8 cellular contexts compared by ENCODE assay signal in the genomic region with DNA sequence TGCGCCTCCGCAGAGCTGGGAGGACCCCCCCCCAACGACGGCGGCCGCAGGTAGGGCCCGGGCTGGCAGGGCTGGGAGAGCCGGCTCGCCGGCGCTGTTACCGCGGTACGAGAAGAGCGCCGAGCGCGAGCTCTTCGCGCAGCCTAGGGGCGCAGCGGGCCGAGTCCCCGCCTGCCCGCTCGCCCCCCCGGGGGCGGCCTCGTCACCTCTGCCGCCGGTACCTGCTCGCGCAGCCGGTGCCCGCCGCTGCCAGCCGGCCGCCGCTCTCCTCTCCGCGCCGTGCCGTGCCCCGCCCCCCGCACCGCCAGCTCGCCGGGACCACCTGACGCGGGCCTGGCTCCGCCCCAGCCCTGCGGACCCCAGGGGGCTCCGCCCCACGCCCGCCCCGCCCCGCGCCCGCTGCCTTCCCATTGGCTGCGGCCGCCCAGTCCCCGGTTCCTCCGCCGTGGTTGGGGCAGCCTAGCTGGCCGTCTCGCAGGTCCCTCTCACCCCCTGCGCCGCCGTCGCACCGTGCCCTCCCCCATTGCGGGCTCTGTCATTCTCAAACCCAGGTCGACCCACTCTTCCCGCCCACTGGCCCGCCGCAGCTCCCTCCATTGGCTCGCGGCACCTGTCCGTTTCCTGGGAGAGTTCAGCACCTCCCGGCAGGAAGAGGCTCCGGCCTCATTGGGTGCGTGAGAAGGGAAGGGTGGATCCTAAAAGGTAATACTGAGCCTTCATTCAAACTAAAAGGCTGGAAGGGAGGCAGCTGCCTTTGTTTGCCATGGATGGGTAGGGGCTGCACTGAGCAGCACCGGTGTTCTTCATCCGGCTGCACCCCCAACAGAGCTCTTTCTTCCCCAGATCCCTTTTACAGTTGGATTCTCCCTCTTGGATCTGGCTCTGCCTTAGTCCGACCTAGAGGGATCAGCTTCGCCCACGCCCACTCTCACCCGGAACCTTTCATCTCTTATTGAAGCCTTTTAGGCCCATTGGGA. TPM values are rescaled to one million over a fixed set of nuclear protein-coding genes. Genes with fewer than 3 reads are reported as not detected.
DNase-seq lines count a peak whose midpoint lies in the region; ATAC-seq and TF ChIP-seq lines count a peak whose summit lies in the region.

A gene (minus strand): TSS at position 276 of the 977 bp plus-strand sequence. CDS start 342 bp downstream, outside the sequence.

- peak within 1 kb of the TSS; percentile 77 for H3K4me2 ChIP-seq in mesendoderm (ENCODE audit: low read length)

- H3K4me1 ChIP-seq in mesendoderm (ENCODE audit: control insufficient read depth, low read depth, low read length), result no peaks in the 10 kb centered on the region

- no peaks in the 10 kb centered on the region for H3K27me3 ChIP-seq in mesendoderm (ENCODE audit: insufficient read depth, low read length, poor library complexity)

- H3K79me1 ChIP-seq in mesendoderm (ENCODE audit: low read length), result peaks cover 16% of the 10 kb centered on the region

- H3K4ac ChIP-seq in mesendoderm (ENCODE audit: low read depth, low read length), result peak within 1 kb of the TSS; percentile 44

- CTCF ChIA-PET in activated CD4-positive, alpha-beta memory T cell treated with anti-CD3 and anti-CD28 coated beads, Interleukin-2, amount 10 ng/mL, durations not matched to agents 7 days and 5 days (lab: Charles Lee), result interaction anchor here (0.6 to 2.9 kb wide), 11 partner anchors 9 to 781 kb away, joined by 3 to 27 read pairs (median 4); a partner anchor contains a TSS

- H3K9me3 Mint-ChIP-seq in CD14-positive monocyte, result peaks cover 0 to 19% (median 2%) of the 10 kb centered on the region in 7 donors
- no peaks in the 10 kb centered on the region for H3K9me3 Mint-ChIP-seq in activated CD4-positive, alpha-beta memory T cell treated with anti-CD3 and anti-CD28 coated beads, Interleukin-2, amount 10 ng/mL, durations not matched to agents 7 days and 5 days

- peak within 1 kb of the TSS; percentile 84 for H3K9ac ChIP-seq in mesendoderm (ENCODE audit: low read length)

- peak; percentile 89 for ATAC-seq in GM19395 (IDR thresholded peaks at IDR 0.05; ENCODE audit: unreplicated experiment)
- ATAC-seq in HG03558 (IDR thresholded peaks at IDR 0.05; ENCODE audit: extremely low read depth, unreplicated experiment), result peak; percentile 71

- peaks cover 0 to 8% of the 10 kb centered on the region in 2 donors for H3K36me3 Mint-ChIP-seq in CD14-positive monocyte
- peaks cover 8% of the 10 kb centered on the region for H3K36me3 Mint-ChIP-seq in activated CD4-positive, alpha-beta memory T cell treated with anti-CD3 and anti-CD28 coated beads, Interleukin-2, amount 10 ng/mL, durations not matched to agents 7 days and 5 days (ENCODE audit: low read depth)

- intact Hi-C loops in CD14-positive monocyte (cut with micrococcal nuclease), result loop anchor here in 1 of 2 donors (10.0 kb wide), 2 partner anchors 185 to 995 kb away; no protein-coding TSS in a partner anchor

- no peak within 1 kb of the TSS for H4K8ac ChIP-seq in mesendoderm (ENCODE audit: low read depth, low read length)

- no CpG with 5 or more reads among the region's 88 CpGs for WGBS in mesendoderm (ENCODE audit: extremely low coverage, insufficient coverage, low lambda C conversion rate)

- peak within 1 kb of the TSS; percentile 70 to 84 for H3K4me3 Mint-ChIP-seq in CD14-positive monocyte
- H3K4me3 Mint-ChIP-seq in activated CD4-positive, alpha-beta memory T cell treated with anti-CD3 and anti-CD28 coated beads, Interleukin-2, amount 10 ng/mL, durations not matched to agents 7 days and 5 days, result peak within 1 kb of the TSS; percentile 76

- H3K27ac Mint-ChIP-seq in CD14-positive monocyte, result peak within 1 kb of the TSS in 1 of 7 donors; percentile 52
- peak within 1 kb of the TSS; percentile 63 for H3K27ac Mint-ChIP-seq in activated CD4-positive, alpha-beta memory T cell treated with anti-CD3 and anti-CD28 coated beads, Interleukin-2, amount 10 ng/mL, durations not matched to agents 7 days and 5 days

- H2BK120ac ChIP-seq in mesendoderm (ENCODE audit: low read depth, low read length), result peak within 1 kb of the TSS; percentile 34

- peak within 1 kb of the TSS; percentile 88 for H3K18ac ChIP-seq in mesendoderm (ENCODE audit: low read length)

- DNase-seq in CD14-positive monocyte (ENCODE audit: low spot score) (peak; percentile 53), NCI-H748 (lab: John Stamatoyannopoulos, UW; ENCODE audit: unreplicated experiment) (peak; percentile 99), mesendoderm (peak; percentile 100)
- DNase-seq in activated CD4-positive, alpha-beta memory T cell treated with anti-CD3 and anti-CD28 coated beads, Interleukin-2, amount 10 ng/mL, durations not matched to agents 7 days and 5 days, result peak; percentile 93
- peak; percentile 83 for DNase-seq in effector CD4-positive, alpha-beta T cell
- DNase-seq in stimulated activated CD8-positive, alpha-beta memory T cell treated with anti-CD3 and anti-CD28 coated beads, Interleukin-12 subunit alpha, Interleukin-12 subunit beta, amount 100 ng/mL, for 4 hours (ENCODE audit: low read depth), result peak; percentile 83

- TF ChIP-seq CTCF in CD14-positive monocyte (IDR thresholded peaks at IDR 0.05), result no peak

- no peak within 1 kb of the TSS for H2BK5ac ChIP-seq in mesendoderm (ENCODE audit: low read length)

- no peak within 1 kb of the TSS for H2BK15ac ChIP-seq in mesendoderm (replicated peaks; ENCODE audit: low read depth)

- H3K23ac ChIP-seq in mesendoderm (ENCODE audit: low read length), result no peak within 1 kb of the TSS

- H3K36me3 ChIP-seq in mesendoderm (ENCODE audit: control insufficient read depth, insufficient read depth, low read length), result no peaks in the 10 kb centered on the region

- H2AK5ac ChIP-seq in mesendoderm (ENCODE audit: low read length), result no peak within 1 kb of the TSS

- peaks cover 26 to 47% (median 27%) of the 10 kb centered on the region in 3 donors for H3K27me3 Mint-ChIP-seq in CD14-positive monocyte (ENCODE audit: low read depth in 3 of 3)
- peaks cover 12% of the 10 kb centered on the region for H3K27me3 Mint-ChIP-seq in activated CD4-positive, alpha-beta memory T cell treated with anti-CD3 and anti-CD28 coated beads, Interleukin-2, amount 10 ng/mL, durations not matched to agents 7 days and 5 days

- peak within 1 kb of the TSS; percentile 96 for H3K56ac ChIP-seq in mesendoderm (ENCODE audit: low read length)

- H3K79me2 ChIP-seq in mesendoderm (ENCODE audit: control insufficient read depth, insufficient read depth, low read length), result peaks cover 26% of the 10 kb centered on the region

- H3K4me3 ChIP-seq in mesendoderm (ENCODE audit: low read length), result peak within 1 kb of the TSS; percentile 76

- peak within 1 kb of the TSS; percentile 77 for H3K27ac ChIP-seq in mesendoderm (ENCODE audit: low read depth, low read length)

- peaks cover 14% of the 10 kb centered on the region for H3K4me1 Mint-ChIP-seq in CD14-positive monocyte
- H3K4me1 Mint-ChIP-seq in activated CD4-positive, alpha-beta memory T cell treated with anti-CD3 and anti-CD28 coated beads, Interleukin-2, amount 10 ng/mL, durations not matched to agents 7 days and 5 days, result peaks cover 11% of the 10 kb centered on the region

- POLR2A ChIA-PET in activated CD4-positive, alpha-beta memory T cell treated with anti-CD3 and anti-CD28 coated beads, Interleukin-2, amount 10 ng/mL, durations not matched to agents 7 days and 5 days (lab: Charles Lee), result interaction anchor here (0.6 to 2.9 kb wide), 23 partner anchors 8 to 1412 kb away, joined by 3 to 23 read pairs (median 4); a partner anchor contains a TSS

- no peak within 1 kb of the TSS for H4K5ac ChIP-seq in mesendoderm (ENCODE audit: low read length)

RNA-seq across cellular contexts. Expression of the gene that starts here (rescaled TPM):
- not detected for polyA plus RNA-seq in CD14-positive monocyte
- total RNA-seq in activated CD4-positive, alpha-beta memory T cell treated with anti-CD3 and anti-CD28 coated beads, Interleukin-2, amount 10 ng/mL, durations not matched to agents 7 days and 5 days, result 1 to 10 TPM; 5.9 to 6.7 TPM
- 6.3 TPM for polyA plus RNA-seq in mesendoderm (2013, experiment 1 of 2)
- polyA plus RNA-seq in mesendoderm (2013, experiment 2 of 2), result 6.4 TPM

Comparison
In these comparisons a context has a peak if more than half of its experiments do, and no peak if none do; other contexts are left out.
1. Peak in every context shown above with its lines: DNase-seq, ATAC-seq, H3K4me3 ChIP-seq and H3K27ac ChIP-seq.
2. Peak in DNase-seq in CD14-positive monocyte; RNA of the gene not detected or under 1 TPM.